8 cellular contexts compared by ENCODE assay signal in the genomic region with DNA sequence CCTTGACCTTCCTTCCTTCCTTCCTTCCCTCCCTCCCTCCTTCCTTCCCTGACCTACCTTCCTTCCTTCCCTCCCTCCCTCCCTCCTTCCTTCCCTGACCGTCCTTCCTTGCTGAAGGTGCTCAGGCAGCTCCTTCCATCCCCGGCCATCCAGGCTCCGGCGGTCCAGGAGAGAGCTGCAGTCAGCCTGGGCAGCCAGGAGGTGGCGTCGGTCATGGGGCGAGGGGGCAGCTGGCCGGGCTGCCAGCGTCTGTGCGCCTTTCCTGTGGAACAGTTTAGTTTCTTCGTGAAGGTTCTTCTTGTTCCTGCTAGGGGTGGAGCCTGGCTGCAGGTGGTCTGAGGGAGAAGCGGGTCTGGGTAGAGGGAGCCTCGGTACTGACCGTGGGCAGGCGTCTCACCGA. TPM values are rescaled to one million over a fixed set of nuclear protein-coding genes. Genes with fewer than 3 reads are reported as not detected.
DNase-seq lines count a peak whose midpoint lies in the region; ATAC-seq and TF ChIP-seq lines count a peak whose summit lies in the region.

No MANE protein-coding gene starts in this region.

- H2AK5ac ChIP-seq in H9 (ENCODE audit: insufficient read length, low read length) = no peak overlapping the region

- H3K9ac ChIP-seq in H9 (ENCODE audit: extremely low read depth, insufficient read length, low read length) = no peak overlapping the region

- H3K27ac Mint-ChIP-seq in CD14-positive monocyte (no peak overlapping the region), H9 (no peak overlapping the region), WTC11 (no peak overlapping the region)

- H3K79me1 ChIP-seq in H9 (ENCODE audit: insufficient read depth, low read depth, low read length, poor library complexity, severe bottlenecking) = no peaks in the 10 kb centered on the region

- H3K79me2 ChIP-seq in H9 (ENCODE audit: insufficient read depth, low read length) = no peaks in the 10 kb centered on the region

- H2BK15ac ChIP-seq in H9 (ENCODE audit: low read depth, low read length) = no peak overlapping the region

- TF ChIP-seq CTCF in CD14-positive monocyte (IDR thresholded peaks at IDR 0.05) = peak; percentile 35
- TF ChIP-seq CTCF in H9 (conservative IDR thresholded peaks at IDR 0.05) = peak; percentile 73
- TF ChIP-seq CTCF in WTC11 (IDR thresholded peaks at IDR 0.05) = peak; percentile 43

- no peak overlapping the region for H2BK20ac ChIP-seq in H9 (ENCODE audit: low read depth, low read length, poor library complexity, severe bottlenecking)

- H3K4me3 Mint-ChIP-seq in CD14-positive monocyte = no peak overlapping the region
- H3K4me3 Mint-ChIP-seq in H9 = no peak overlapping the region
- H3K4me3 Mint-ChIP-seq in WTC11 = no peak overlapping the region

- H2BK120ac ChIP-seq in H9 (ENCODE audit: low read depth, low read length, poor library complexity, severe bottlenecking) = no peak overlapping the region

- H3K27me3 Mint-ChIP-seq in CD14-positive monocyte (ENCODE audit: low read depth in 3 of 3) (peaks cover 12 to 18% (median 12%) of the 10 kb centered on the region in 3 donors), H9 (ENCODE audit: low read depth) (peaks cover 36% of the 10 kb centered on the region), WTC11 (ENCODE audit: low read depth) (peaks cover 3% of the 10 kb centered on the region; the same call in 1 of the 2 replicates)

- POLR2A ChIA-PET in WTC11 (lab: Charles Lee) = no interaction called here

- no peak overlapping the region for H3K14ac ChIP-seq in H9 (ENCODE audit: insufficient read depth, low read length)

- no peak overlapping the region for H3K4ac ChIP-seq in H9 (ENCODE audit: low read depth, low read length)

- no peak overlapping the region for H4K5ac ChIP-seq in H9 (ENCODE audit: insufficient read length, low read depth, low read length)

- CTCF ChIA-PET in WTC11 (lab: Charles Lee) = interaction anchor here (0.6 to 1.4 kb wide), 26 partner anchors 8 to 144 kb away, joined by 3 to 16 read pairs (median 4); partner anchors contain the start of genes ANKMY1 and CAPN10

- no peak overlapping the region for H2BK5ac ChIP-seq in H9 (ENCODE audit: insufficient read length, low read length)

- WGBS in H9 (ENCODE audit: extremely low coverage, insufficient read length, low lambda C conversion rate) = no CpG with 5 or more reads among the region's 16 CpGs

- no peak overlapping the region for H3T11ph ChIP-seq in H9 (ENCODE audit: low read length)

- H2BK12ac ChIP-seq in H9 (ENCODE audit: insufficient read length, low read depth, low read length) = no peak overlapping the region

- H3K4me1 Mint-ChIP-seq in CD14-positive monocyte (peaks cover 4% of the 10 kb centered on the region), H9 (peaks cover 0 to 3% of the 10 kb centered on the region in 2 experiments; a peak in 1 of 4 replicates), WTC11 (no peaks in the 10 kb centered on the region)

- no peak overlapping the region for H4K8ac ChIP-seq in H9 (replicated peaks; ENCODE audit: insufficient read length, low read depth, low read length)

- DNase-seq in CD14-positive monocyte (ENCODE audit: low spot score) = no peak
- DNase-seq in H9 = peak; percentile 82
- peak; percentile 82 for DNase-seq in WTC11 (ENCODE audit: low spot score)
- DNase-seq in left lobe of liver (ENCODE audit: low spot score) = no peak
- no peak for DNase-seq in GOT3 (lab: John Stamatoyannopoulos, UW)
- no peak for DNase-seq in GM19238 (ENCODE audit: insufficient read length, low spot score)
- no peak for DNase-seq in T-helper 9 cell

- intact Hi-C loops in CD14-positive monocyte (cut with micrococcal nuclease) = no loop called here

- no peaks in the 10 kb centered on the region for H3K4me1 ChIP-seq in H9 (ENCODE audit: insufficient read depth, low read length)

- no peak overlapping the region for H3K4me2 ChIP-seq in H9 (ENCODE audit: insufficient read depth, insufficient read length, low read length)

- H3K27me3 ChIP-seq in H9 (ENCODE audit: insufficient read depth, low read length) = no peaks in the 10 kb centered on the region; the same call in 1 of the 2 replicates

- H2AFZ ChIP-seq in H9 (ENCODE audit: low read length) = no peak overlapping the region

- ATAC-seq in WTC11 (peak; percentile 97), left lobe of liver (peak; percentile 89), HG02840 (IDR thresholded peaks at IDR 0.05; ENCODE audit: low FRiP score, unreplicated experiment) (no peak)

- H3K9me3 Mint-ChIP-seq in CD14-positive monocyte (peaks cover 0 to 22% (median 1%) of the 10 kb centered on the region in 7 donors), H9 (peaks cover 2 to 15% of the 10 kb centered on the region in 2 experiments; a peak in 4 of 5 replicates), WTC11 (no peaks in the 10 kb centered on the region)

- H3K23ac ChIP-seq in H9 (ENCODE audit: insufficient read length, low read depth, low read length) = no peak overlapping the region

- no peak overlapping the region for H3K18ac ChIP-seq in H9 (ENCODE audit: insufficient read length, low read depth, low read length)

- H3K23me2 ChIP-seq in H9 (ENCODE audit: insufficient read length, low read depth, low read length, poor library complexity, severe bottlenecking) = no peaks in the 10 kb centered on the region

- no peaks in the 10 kb centered on the region for H4K20me1 ChIP-seq in H9 (ENCODE audit: control insufficient read depth, insufficient read depth, insufficient read length)

- no peak overlapping the region for H3K27ac ChIP-seq in H9 (ENCODE audit: insufficient read length, low read depth, low read length)

- no peaks in the 10 kb centered on the region for H3K9me3 ChIP-seq in H9 (ENCODE audit: control insufficient read depth, low read depth, low read length)

- H3K36me3 Mint-ChIP-seq in CD14-positive monocyte = no peaks in the 10 kb centered on the region
- H3K36me3 Mint-ChIP-seq in H9 (ENCODE audit: insufficient read depth in 1 of 3, low read depth in 3 of 3) = no peaks in the 10 kb centered on the region; a peak in 1 of 7 replicates
- no peaks in the 10 kb centered on the region for H3K36me3 Mint-ChIP-seq in WTC11

- H3K56ac ChIP-seq in H9 (ENCODE audit: insufficient read length, low read depth, low read length) = no peak overlapping the region

- no peak overlapping the region for H4K91ac ChIP-seq in H9 (ENCODE audit: insufficient read length, low read depth, low read length)

TF ChIP-seq in WTC11, 78 proteins besides CTCF, POLR2A, EP300 and RAD21:
- TF ChIP-seq SOX15 (CRISPR knock-in tag; IDR thresholded peaks at IDR 0.05) (no peak), CBFB (CRISPR knock-in tag; IDR thresholded peaks at IDR 0.05; ENCODE audit: low read depth) (no peak)
TF ChIP-seq in WTC11: peak in this region for 0.

RNA-seq across cellular contexts. Expression of gene GPR35, which starts 15.7 kb away (rescaled TPM):
- 10 to 100 TPM; 30.6 to 36.3 TPM for polyA plus RNA-seq in CD14-positive monocyte
- total RNA-seq in H9 (2021) (0.66 and 1.4 TPM in 2 replicates), WTC11 (2021) (0.22 to 0.60 TPM (median 0.46 TPM) in 3 replicates), left lobe of liver (0.53 TPM)

RNA-seq across cellular contexts. Expression of gene AQP12B, which starts 41.7 kb away (rescaled TPM):
- polyA plus RNA-seq in CD14-positive monocyte = not detected
- total RNA-seq in H9 (2021) (not detected in 2 replicates), WTC11 (2021) (not detected in 3 replicates), left lobe of liver (not detected)

RNA-seq across cellular contexts. Expression of gene AQP12A, which starts 50.7 kb away (rescaled TPM):
- polyA plus RNA-seq in CD14-positive monocyte = not detected
- total RNA-seq in H9 (2021) (not detected in 2 replicates), WTC11 (2021) (not detected in 3 replicates), left lobe of liver (not detected)

RNA-seq across cellular contexts. Expression of gene CAPN10, which starts 54.4 kb away (rescaled TPM):
- 1 to 10 TPM; 7.3 to 7.4 TPM for polyA plus RNA-seq in CD14-positive monocyte
- 45.0 and 47.4 TPM in 2 replicates for total RNA-seq in H9 (2021)
- total RNA-seq in WTC11 (2021) = 51.4 to 61.3 TPM (median 54.6 TPM) in 3 replicates
- 13.7 TPM for total RNA-seq in left lobe of liver

Comparison
In these comparisons a context has a peak if more than half of its experiments do, and no peak if none do; other contexts are left out.
1. DNase-seq: peak in H9 (single experiment) and WTC11 (single experiment); none in CD14-positive monocyte (single experiment), left lobe of liver (single experiment), GOT3 (single experiment), GM19238 (single experiment) and T-helper 9 cell (single experiment).
2. Peak in every context shown above with its lines, with median percentiles within 50 percentile points of each other: CTCF ChIP-seq.